In the genomic region with DNA sequence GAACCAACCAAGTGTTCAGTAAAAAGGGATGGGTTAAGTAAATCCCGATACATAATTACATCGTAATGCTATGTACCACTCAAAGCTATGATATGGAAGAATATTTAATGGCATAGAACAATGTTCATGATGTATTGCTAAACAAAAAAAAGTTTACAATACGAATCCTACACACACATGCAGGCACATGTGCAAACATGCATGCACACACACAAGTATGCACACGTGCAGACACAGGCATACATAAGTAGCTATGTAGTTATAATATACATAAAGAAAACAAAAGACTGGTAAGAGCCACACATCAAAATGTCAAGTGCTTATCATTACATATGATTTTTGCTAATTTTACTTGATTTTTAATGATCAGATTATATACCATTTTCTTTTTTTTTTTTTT, we compare ENCODE assay signal across 17 cellular contexts.
DNase-seq lines count a peak whose midpoint lies in the region; ATAC-seq, FAIRE-seq and TF ChIP-seq lines count a peak whose summit lies in the region.
"Had no signal": no experiment of that assay in that cellular context is flagged by ENCODE, and none has a peak within 500 bp of the region (broad histone marks: within the 10 kb centered on the region; RNA-seq: fewer than 3 reads in every experiment).

No MANE protein-coding gene starts in this region.

- 90% methylated on average over 4 of the region's 4 CpGs for WGBS in right lobe of liver (ENCODE audit: insufficient coverage, low coverage, low lambda C conversion rate, missing lambda C conversion rate)
- WGBS in HepG2 (ENCODE audit: low lambda C conversion rate) = 65% methylated on average over 4 of the region's 4 CpGs

- POLR2A ChIA-PET in HepG2 (lab: Yijun Ruan, JAX) = no interaction called here

- TF ChIP-seq POLR2A in right lobe of liver (IDR thresholded peaks at IDR 0.05) (no peak), HepG2 (IDR thresholded peaks at IDR 0.05; ENCODE audit: insufficient read depth in 1 of 2, low read depth in 2 of 2, low read length in 2 of 2) (no peak)

- H3K27ac ChIP-seq in right lobe of liver (peak overlapping the region; percentile 53 to 83 (median 74)), HepG2 (ENCODE audit: extremely low read length, insufficient read depth, low read length) (no peak overlapping the region), RWPE2 (ENCODE audit: poor library complexity, severe bottlenecking) (peak overlapping the region; percentile 90), epithelial cell of prostate (peak overlapping the region; percentile 88), keratinocyte (ENCODE audit: control insufficient read depth, insufficient read depth, low read length) (peak overlapping the region; percentile 91)

- H2AFZ ChIP-seq in HepG2 (ENCODE audit: low read length) (no peak overlapping the region), keratinocyte (ENCODE audit: control insufficient read depth, low read length) (no peak overlapping the region)

- H3K9ac ChIP-seq in HepG2 (ENCODE audit: insufficient read depth, low read depth, low read length) (no peak overlapping the region), keratinocyte (ENCODE audit: control insufficient read depth, extremely low read depth, insufficient read depth, low read length) (peak overlapping the region; percentile 73)

- no peaks in the 10 kb centered on the region for H3K36me3 ChIP-seq in right lobe of liver
- H3K36me3 ChIP-seq in HepG2 (replicated peaks in 1 of 2; ENCODE audit: control insufficient read depth in 1 of 2, insufficient read depth in 2 of 2, low read length in 2 of 2) = no peaks in the 10 kb centered on the region
- no peaks in the 10 kb centered on the region for H3K36me3 ChIP-seq in RWPE2 (ENCODE audit: low read depth)
- no peaks in the 10 kb centered on the region for H3K36me3 ChIP-seq in keratinocyte (ENCODE audit: control insufficient read depth in 2 of 2, extremely low read depth in 1 of 2, insufficient read depth in 2 of 2, low read length in 2 of 2)
- H3K36me3 ChIP-seq: BE2C had no signal

- CTCF ChIA-PET in HepG2 (lab: Yijun Ruan, JAX; ENCODE audit: low intra/inter-chr PET ratio, low total read pairs) = no interaction called here

- TF ChIP-seq EP300 in HepG2 (IDR thresholded peaks at IDR 0.05; ENCODE audit: low read depth in 2 of 2, low read length in 2 of 2) (no peak), HepG2 (CRISPR knock-in tag; IDR thresholded peaks at IDR 0.05; ENCODE audit: borderline replicate concordance) (no peak)

- in situ Hi-C loops in HepG2 (cut with HindIII; ENCODE audit: extremely low pct_ligation_motif_present, low pct_unique_long_range_greater_than_20kb) = no loop called here

- H3K4me3 ChIP-seq in right lobe of liver (no peak overlapping the region), HepG2 (replicated peaks in 1 of 3; ENCODE audit: insufficient read depth in 1 of 3, low read depth in 2 of 3, low read length in 3 of 3) (no peak overlapping the region), RWPE2 (ENCODE audit: severe bottlenecking) (no peak overlapping the region), keratinocyte (ENCODE audit: control insufficient read depth in 2 of 3, extremely low read depth in 1 of 3, insufficient read depth in 2 of 3, low read depth in 1 of 3, low read length in 3 of 3) (no peak overlapping the region)

- BruUV-seq in HepG2 (replicated peaks; lab: Mats Ljungman, UMichigan) = no TSS peak

- no peak for TF ChIP-seq RAD21 in HepG2 (CRISPR knock-in tag; IDR thresholded peaks at IDR 0.05)

- H3K9me1 ChIP-seq in keratinocyte (ENCODE audit: control insufficient read depth, extremely low read depth, insufficient read depth, low read length) = no peaks in the 10 kb centered on the region

- FAIRE-seq in HepG2 (lab: Jason Lieb, UNC) (no peak), keratinocyte (lab: Jason Lieb, UNC) (peak; percentile 59)
- FAIRE-seq: A204.1, H1, HTR-8/SVneo had no signal

- H3K9me3 ChIP-seq in right lobe of liver (no peaks in the 10 kb centered on the region), HepG2 (ENCODE audit: low read length) (no peaks in the 10 kb centered on the region), RWPE2 (ENCODE audit: severe bottlenecking) (no peaks in the 10 kb centered on the region), keratinocyte (ENCODE audit: control insufficient read depth, low read depth, low read length) (no peaks in the 10 kb centered on the region)
- H3K9me3 ChIP-seq: BE2C had no signal

- H3K4me1 ChIP-seq in right lobe of liver (peaks cover 0 to 14% (median 4%) of the 10 kb centered on the region in 4 donors), HepG2 (ENCODE audit: insufficient read depth, low read length) (no peaks in the 10 kb centered on the region; the same call in 1 of the 2 replicates), RWPE2 (ENCODE audit: insufficient read depth, poor library complexity, severe bottlenecking) (peaks cover 20% of the 10 kb centered on the region), keratinocyte (ENCODE audit: control insufficient read depth, extremely low read depth, insufficient read depth, low read length) (peaks cover 20% of the 10 kb centered on the region)
- H3K4me1 ChIP-seq: BE2C had no signal

- H3K79me2 ChIP-seq in HepG2 (ENCODE audit: insufficient read depth, low read length) = no peaks in the 10 kb centered on the region
- no peaks in the 10 kb centered on the region for H3K79me2 ChIP-seq in keratinocyte (ENCODE audit: control insufficient read depth, insufficient read depth, low read length)

- H4K20me1 ChIP-seq in HepG2 (ENCODE audit: insufficient read depth, low read length) (no peaks in the 10 kb centered on the region), keratinocyte (ENCODE audit: control insufficient read depth, extremely low read depth, insufficient read depth, low read length) (no peaks in the 10 kb centered on the region)

- intact Hi-C loops in right lobe of liver (cut with DNase I) = no loop called here
- intact Hi-C loops in HepG2 (cut with micrococcal nuclease; ENCODE audit: unreplicated experiment) = no loop called here

- no peak overlapping the region for H3K4me2 ChIP-seq in HepG2 (ENCODE audit: low read depth, low read length)
- peak overlapping the region; percentile 97 for H3K4me2 ChIP-seq in keratinocyte (ENCODE audit: control insufficient read depth, extremely low read depth, insufficient read depth, low read depth, low read length)

- dilution Hi-C loops in keratinocyte (cut with MboI; ENCODE audit: extremely low pct_ligation_motif_present, low sequenced_read_pairs) = no loop called here

- DNase-seq in right lobe of liver (no peak), HepG2 (ENCODE audit: low spot score) (no peak), RWPE2 (ENCODE audit: low spot score) (no peak), epithelial cell of prostate (ENCODE audit: low read depth, low spot score) (no peak), keratinocyte (ENCODE audit: low read depth, low spot score) (peak; percentile 13), NCI-H345 (lab: John Stamatoyannopoulos, UW) (no peak), NCI-H1105 (lab: John Stamatoyannopoulos, UW) (no peak), inferior parietal cortex (ENCODE audit: extremely low spot score) (no peak)
- DNase-seq: ACHN; BE2C; CD4-positive, alpha-beta memory T cell; DMS79 treated with DMSO at 0.1 percent for 48 hours; GF-D8; H9 had no signal

- H3K27me3 ChIP-seq in right lobe of liver = no peaks in the 10 kb centered on the region
- H3K27me3 ChIP-seq in HepG2 (ENCODE audit: control insufficient read depth in 1 of 2, insufficient read depth in 2 of 2, low read length in 2 of 2) = no peaks in the 10 kb centered on the region; a peak in 1 of 5 replicates
- H3K27me3 ChIP-seq in RWPE2 (ENCODE audit: insufficient read depth, poor library complexity, severe bottlenecking) = no peaks in the 10 kb centered on the region
- H3K27me3 ChIP-seq in keratinocyte (ENCODE audit: control insufficient read depth, extremely low read depth, insufficient read depth, low read length) = no peaks in the 10 kb centered on the region
- H3K27me3 ChIP-seq: BE2C had no signal

- TF ChIP-seq CTCF in right lobe of liver (IDR thresholded peaks at IDR 0.05) (no peak), HepG2 (CRISPR knock-in tag; IDR thresholded peaks at IDR 0.05) (no peak), RWPE2 (IDR thresholded peaks at IDR 0.05; ENCODE audit: poor library complexity, severe bottlenecking) (no peak), keratinocyte (optimal IDR thresholded peaks at IDR 0.05 in 1 of 3, IDR thresholded peaks at IDR 0.05 in 1 of 3, conservative IDR thresholded peaks at IDR 0.05 in 1 of 3; ENCODE audit: extremely low read depth in 1 of 3, insufficient read depth in 2 of 3, low read length in 3 of 3) (no peak)

- no peak for ATAC-seq in right lobe of liver
- ATAC-seq in HepG2 = no peak
- no peak for ATAC-seq in RWPE2 (ENCODE audit: low read depth)

TF ChIP-seq in HepG2, 621 proteins besides CTCF, POLR2A, EP300 and RAD21:
- TF ChIP-seq JUN (CRISPR knock-in tag; IDR thresholded peaks at IDR 0.05) = no peak
- no peak for TF ChIP-seq SIN3A (IDR thresholded peaks at IDR 0.05; ENCODE audit: borderline replicate concordance, low read depth, low read length)
- TF ChIP-seq SMAD9 (CRISPR knock-in tag; IDR thresholded peaks at IDR 0.05) = no peak
- TF ChIP-seq HOXA7 (CRISPR knock-in tag; IDR thresholded peaks at IDR 0.05) = no peak
- TF ChIP-seq, protein P1, sequence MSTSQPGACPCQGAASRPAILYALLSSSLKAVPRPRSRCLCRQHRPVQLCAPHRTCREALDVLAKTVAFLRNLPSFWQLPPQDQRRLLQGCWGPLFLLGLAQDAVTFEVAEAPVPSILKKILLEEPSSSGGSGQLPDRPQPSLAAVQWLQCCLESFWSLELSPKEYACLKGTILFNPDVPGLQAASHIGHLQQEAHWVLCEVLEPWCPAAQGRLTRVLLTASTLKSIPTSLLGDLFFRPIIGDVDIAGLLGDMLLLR (CRISPR knock-in tag; IDR thresholded peaks at IDR 0.05) = no peak
- TF ChIP-seq MED8 (CRISPR knock-in tag; IDR thresholded peaks at IDR 0.05; ENCODE audit: insufficient replicate concordance) = no peak
- TF ChIP-seq FOSL2 (CRISPR knock-in tag; IDR thresholded peaks at IDR 0.05) = no peak
- no peak for TF ChIP-seq KAT7 (CRISPR knock-in tag; IDR thresholded peaks at IDR 0.05; ENCODE audit: borderline replicate concordance)
- TF ChIP-seq ZNF383 (CRISPR knock-in tag; IDR thresholded peaks at IDR 0.05; ENCODE audit: borderline replicate concordance) = no peak
- no peak for TF ChIP-seq ZNF780A (CRISPR knock-in tag; IDR thresholded peaks at IDR 0.05)
